Comparison of ENCODE assay signal across 1 cellular context in the genomic region with DNA sequence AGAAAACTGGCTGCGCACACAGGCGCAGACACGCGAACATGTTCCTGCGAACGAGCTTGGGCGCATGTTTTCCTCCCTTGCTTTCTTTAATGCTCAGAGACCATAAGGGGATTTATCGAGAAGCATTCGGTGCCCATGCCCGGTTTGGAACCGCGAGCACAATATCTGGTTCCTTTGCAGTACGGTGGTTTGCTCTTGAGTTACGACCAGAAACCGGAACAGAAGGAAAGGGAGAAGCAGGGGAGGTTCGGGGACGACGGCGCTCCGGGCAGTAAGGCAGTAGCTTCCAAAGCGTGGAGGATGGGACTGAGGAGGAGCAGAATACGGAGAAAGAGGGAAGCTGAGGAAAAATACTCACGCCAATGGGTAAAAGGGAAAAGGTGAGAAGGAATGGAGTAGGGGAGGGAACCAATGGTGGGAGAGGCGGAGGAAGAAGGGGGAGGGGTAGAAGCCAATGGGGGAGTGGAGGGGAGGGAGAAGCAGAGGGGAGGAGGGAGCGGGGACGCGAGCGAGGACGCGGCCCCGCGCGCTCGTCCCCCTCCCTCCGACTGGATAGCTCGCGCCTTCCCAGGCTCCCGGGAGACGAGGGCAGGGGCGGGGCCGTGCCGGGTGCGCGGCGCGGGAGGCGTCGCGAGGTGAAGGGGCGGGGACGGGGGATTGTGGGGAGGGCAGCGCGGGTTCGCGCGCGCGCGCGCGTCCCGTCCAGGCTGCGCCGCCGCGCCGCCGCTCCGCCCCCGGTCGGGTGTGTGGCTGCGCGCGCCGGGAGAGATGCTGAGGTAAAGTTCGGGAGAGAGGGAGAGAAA.
A peak's percentile ranks its signal among the peaks of the same experiment; 100 is the strongest.
TF ChIP-seq lines count a peak whose summit lies in the region.

No MANE protein-coding gene starts in this region.

TF ChIP-seq in GM12878, 131 proteins besides CTCF, POLR2A, EP300 and RAD21 (continued from another document and continues in another):
- TF ChIP-seq, protein P1, sequence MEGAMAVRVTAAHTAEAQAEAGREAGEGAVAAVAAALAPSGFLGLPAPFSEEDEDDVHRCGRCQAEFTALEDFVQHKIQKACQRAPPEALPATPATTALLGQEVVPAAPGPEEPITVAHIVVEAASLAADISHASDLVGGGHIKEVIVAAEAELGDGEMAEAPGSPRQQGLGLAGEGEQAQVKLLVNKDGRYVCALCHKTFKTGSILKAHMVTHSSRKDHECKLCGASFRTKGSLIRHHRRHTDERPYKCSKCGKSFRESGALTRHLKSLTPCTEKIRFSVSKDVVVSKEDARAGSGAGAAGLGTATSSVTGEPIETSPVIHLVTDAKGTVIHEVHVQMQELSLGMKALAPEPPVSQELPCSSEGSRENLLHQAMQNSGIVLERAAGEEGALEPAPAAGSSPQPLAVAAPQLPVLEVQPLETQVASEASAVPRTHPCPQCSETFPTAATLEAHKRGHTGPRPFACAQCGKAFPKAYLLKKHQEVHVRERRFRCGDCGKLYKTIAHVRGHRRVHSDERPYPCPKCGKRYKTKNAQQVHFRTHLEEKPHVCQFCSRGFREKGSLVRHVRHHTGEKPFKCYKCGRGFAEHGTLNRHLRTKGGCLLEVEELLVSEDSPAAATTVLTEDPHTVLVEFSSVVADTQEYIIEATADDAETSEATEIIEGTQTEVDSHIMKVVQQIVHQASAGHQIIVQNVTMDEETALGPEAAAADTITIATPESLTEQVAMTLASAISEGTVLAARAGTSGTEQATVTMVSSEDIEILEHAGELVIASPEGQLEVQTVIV (IDR thresholded peaks at IDR 0.05; ENCODE audit: borderline replicate concordance, partially characterized antibody) = peak; percentile 74
- TF ChIP-seq SREBF1 (IDR thresholded peaks at IDR 0.05; ENCODE audit: low read length) (no peak), TCF3 (IDR thresholded peaks at IDR 0.05; ENCODE audit: borderline replicate concordance, insufficient read depth, low read depth, low read length) (no peak), NKRF (conservative IDR thresholded peaks at IDR 0.05) (no peak), WRNIP1 (IDR thresholded peaks at IDR 0.05; ENCODE audit: borderline replicate concordance, low read depth, low read length) (no peak), EED (IDR thresholded peaks at IDR 0.05; ENCODE audit: low read depth) (no peak), YY1 (IDR thresholded peaks at IDR 0.05; ENCODE audit: low read depth, low read length) (0 out of 2 replicates have a peak, but pooled peaks have one; percentile 87), SMAD5 (IDR thresholded peaks at IDR 0.05; ENCODE audit: low read depth) (no peak), E2F4 (IDR thresholded peaks at IDR 0.05; ENCODE audit: low read depth, low read length) (no peak), ZSCAN29 (IDR thresholded peaks at IDR 0.05) (no peak), MTA3 (IDR thresholded peaks at IDR 0.05; ENCODE audit: borderline replicate concordance, low read length) (no peak), IKZF2 (IDR thresholded peaks at IDR 0.05) (peak; percentile 88 to 90), IKZF1 (conservative IDR thresholded peaks at IDR 0.05) (peak; percentile 81), NFXL1 (IDR thresholded peaks at IDR 0.05; ENCODE audit: borderline replicate concordance) (no peak), SP1 (IDR thresholded peaks at IDR 0.05; ENCODE audit: low read depth, low read length) (no peak), DPF2 (IDR thresholded peaks at IDR 0.05) (no peak), ATF3 (IDR thresholded peaks at IDR 0.05; ENCODE audit: borderline replicate concordance, extremely low read depth, low read depth, low read length) (no peak), ATF2 (IDR thresholded peaks at IDR 0.05; ENCODE audit: low read length) (no peak), FOXK2 (IDR thresholded peaks at IDR 0.05) (peak; percentile 3; the same call in 1 of the 2 replicates), SMC3 (IDR thresholded peaks at IDR 0.05; ENCODE audit: borderline replicate concordance, low read length) (no peak), BHLHE40 (IDR thresholded peaks at IDR 0.05; ENCODE audit: borderline replicate concordance in 1 of 2, low read depth in 2 of 2, low read length in 1 of 2) (peak in 1 of 2 experiments; percentile 17; a peak in 1 of 4 replicates), EGR1 (IDR thresholded peaks at IDR 0.05; ENCODE audit: borderline replicate concordance in 1 of 2, low read depth in 2 of 2, low read length in 2 of 2) (peak in 1 of 2 experiments; percentile 79; a peak in 2 of 3 replicates), HDAC6 (IDR thresholded peaks at IDR 0.05; ENCODE audit: unreplicated experiment) (peak; percentile 41), NR2F1 (conservative IDR thresholded peaks at IDR 0.05) (no peak), MEF2A (IDR thresholded peaks at IDR 0.05; ENCODE audit: insufficient read depth, low read depth, low read length) (no peak), SIX5 (IDR thresholded peaks at IDR 0.05; ENCODE audit: low read depth, low read length, severe bottlenecking) (no peak), ZBED1 (IDR thresholded peaks at IDR 0.05; ENCODE audit: borderline replicate concordance) (no peak), ATF7 (IDR thresholded peaks at IDR 0.05; ENCODE audit: low read depth) (peak; percentile 23; the same call in 1 of the 2 replicates), ZNF384 (IDR thresholded peaks at IDR 0.05; ENCODE audit: borderline replicate concordance, low read depth, low read length) (no peak), POU2F2 (IDR thresholded peaks at IDR 0.05; ENCODE audit: borderline replicate concordance, low read depth, low read length) (no peak), MEF2B (IDR thresholded peaks at IDR 0.05; ENCODE audit: partially characterized antibody, poor library complexity, severe bottlenecking) (no peak), STAT1 (conservative IDR thresholded peaks at IDR 0.05) (no peak), TCF7 (IDR thresholded peaks at IDR 0.05; ENCODE audit: borderline replicate concordance) (no peak), MTA2 (IDR thresholded peaks at IDR 0.05; ENCODE audit: low read depth) (0 out of 2 replicates have a peak, but pooled peaks have one; percentile 31), KLF5 (IDR thresholded peaks at IDR 0.05; ENCODE audit: partially characterized antibody) (no peak), YBX1 (IDR thresholded peaks at IDR 0.05) (no peak), TBL1XR1 (IDR thresholded peaks at IDR 0.05; ENCODE audit: low read depth, low read length) (no peak), CHD1 (IDR thresholded peaks at IDR 0.05; ENCODE audit: low read depth, low read length) (no peak), TARDBP (IDR thresholded peaks at IDR 0.05; ENCODE audit: borderline replicate concordance) (no peak), ZNF217 (IDR thresholded peaks at IDR 0.05) (no peak), SREBF2 (IDR thresholded peaks at IDR 0.05; ENCODE audit: low read length) (no peak), HDAC2 (IDR thresholded peaks at IDR 0.05) (no peak)
- TF ChIP-seq, protein P2, sequence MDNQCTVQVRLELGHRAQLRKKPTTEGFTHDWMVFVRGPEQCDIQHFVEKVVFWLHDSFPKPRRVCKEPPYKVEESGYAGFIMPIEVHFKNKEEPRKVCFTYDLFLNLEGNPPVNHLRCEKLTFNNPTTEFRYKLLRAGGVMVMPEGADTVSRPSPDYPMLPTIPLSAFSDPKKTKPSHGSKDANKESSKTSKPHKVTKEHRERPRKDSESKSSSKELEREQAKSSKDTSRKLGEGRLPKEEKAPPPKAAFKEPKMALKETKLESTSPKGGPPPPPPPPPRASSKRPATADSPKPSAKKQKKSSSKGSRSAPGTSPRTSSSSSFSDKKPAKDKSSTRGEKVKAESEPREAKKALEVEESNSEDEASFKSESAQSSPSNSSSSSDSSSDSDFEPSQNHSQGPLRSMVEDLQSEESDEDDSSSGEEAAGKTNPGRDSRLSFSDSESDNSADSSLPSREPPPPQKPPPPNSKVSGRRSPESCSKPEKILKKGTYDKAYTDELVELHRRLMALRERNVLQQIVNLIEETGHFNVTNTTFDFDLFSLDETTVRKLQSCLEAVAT (IDR thresholded peaks at IDR 0.05) = peak; percentile 85
- TF ChIP-seq, protein P3, sequence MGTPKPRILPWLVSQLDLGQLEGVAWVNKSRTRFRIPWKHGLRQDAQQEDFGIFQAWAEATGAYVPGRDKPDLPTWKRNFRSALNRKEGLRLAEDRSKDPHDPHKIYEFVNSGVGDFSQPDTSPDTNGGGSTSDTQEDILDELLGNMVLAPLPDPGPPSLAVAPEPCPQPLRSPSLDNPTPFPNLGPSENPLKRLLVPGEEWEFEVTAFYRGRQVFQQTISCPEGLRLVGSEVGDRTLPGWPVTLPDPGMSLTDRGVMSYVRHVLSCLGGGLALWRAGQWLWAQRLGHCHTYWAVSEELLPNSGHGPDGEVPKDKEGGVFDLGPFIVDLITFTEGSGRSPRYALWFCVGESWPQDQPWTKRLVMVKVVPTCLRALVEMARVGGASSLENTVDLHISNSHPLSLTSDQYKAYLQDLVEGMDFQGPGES (IDR thresholded peaks at IDR 0.05) = no peak
- TF ChIP-seq, protein P4, sequence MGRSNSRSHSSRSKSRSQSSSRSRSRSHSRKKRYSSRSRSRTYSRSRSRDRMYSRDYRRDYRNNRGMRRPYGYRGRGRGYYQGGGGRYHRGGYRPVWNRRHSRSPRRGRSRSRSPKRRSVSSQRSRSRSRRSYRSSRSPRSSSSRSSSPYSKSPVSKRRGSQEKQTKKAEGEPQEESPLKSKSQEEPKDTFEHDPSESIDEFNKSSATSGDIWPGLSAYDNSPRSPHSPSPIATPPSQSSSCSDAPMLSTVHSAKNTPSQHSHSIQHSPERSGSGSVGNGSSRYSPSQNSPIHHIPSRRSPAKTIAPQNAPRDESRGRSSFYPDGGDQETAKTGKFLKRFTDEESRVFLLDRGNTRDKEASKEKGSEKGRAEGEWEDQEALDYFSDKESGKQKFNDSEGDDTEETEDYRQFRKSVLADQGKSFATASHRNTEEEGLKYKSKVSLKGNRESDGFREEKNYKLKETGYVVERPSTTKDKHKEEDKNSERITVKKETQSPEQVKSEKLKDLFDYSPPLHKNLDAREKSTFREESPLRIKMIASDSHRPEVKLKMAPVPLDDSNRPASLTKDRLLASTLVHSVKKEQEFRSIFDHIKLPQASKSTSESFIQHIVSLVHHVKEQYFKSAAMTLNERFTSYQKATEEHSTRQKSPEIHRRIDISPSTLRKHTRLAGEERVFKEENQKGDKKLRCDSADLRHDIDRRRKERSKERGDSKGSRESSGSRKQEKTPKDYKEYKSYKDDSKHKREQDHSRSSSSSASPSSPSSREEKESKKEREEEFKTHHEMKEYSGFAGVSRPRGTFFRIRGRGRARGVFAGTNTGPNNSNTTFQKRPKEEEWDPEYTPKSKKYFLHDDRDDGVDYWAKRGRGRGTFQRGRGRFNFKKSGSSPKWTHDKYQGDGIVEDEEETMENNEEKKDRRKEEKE (IDR thresholded peaks at IDR 0.05) = no peak
- TF ChIP-seq, protein P5, sequence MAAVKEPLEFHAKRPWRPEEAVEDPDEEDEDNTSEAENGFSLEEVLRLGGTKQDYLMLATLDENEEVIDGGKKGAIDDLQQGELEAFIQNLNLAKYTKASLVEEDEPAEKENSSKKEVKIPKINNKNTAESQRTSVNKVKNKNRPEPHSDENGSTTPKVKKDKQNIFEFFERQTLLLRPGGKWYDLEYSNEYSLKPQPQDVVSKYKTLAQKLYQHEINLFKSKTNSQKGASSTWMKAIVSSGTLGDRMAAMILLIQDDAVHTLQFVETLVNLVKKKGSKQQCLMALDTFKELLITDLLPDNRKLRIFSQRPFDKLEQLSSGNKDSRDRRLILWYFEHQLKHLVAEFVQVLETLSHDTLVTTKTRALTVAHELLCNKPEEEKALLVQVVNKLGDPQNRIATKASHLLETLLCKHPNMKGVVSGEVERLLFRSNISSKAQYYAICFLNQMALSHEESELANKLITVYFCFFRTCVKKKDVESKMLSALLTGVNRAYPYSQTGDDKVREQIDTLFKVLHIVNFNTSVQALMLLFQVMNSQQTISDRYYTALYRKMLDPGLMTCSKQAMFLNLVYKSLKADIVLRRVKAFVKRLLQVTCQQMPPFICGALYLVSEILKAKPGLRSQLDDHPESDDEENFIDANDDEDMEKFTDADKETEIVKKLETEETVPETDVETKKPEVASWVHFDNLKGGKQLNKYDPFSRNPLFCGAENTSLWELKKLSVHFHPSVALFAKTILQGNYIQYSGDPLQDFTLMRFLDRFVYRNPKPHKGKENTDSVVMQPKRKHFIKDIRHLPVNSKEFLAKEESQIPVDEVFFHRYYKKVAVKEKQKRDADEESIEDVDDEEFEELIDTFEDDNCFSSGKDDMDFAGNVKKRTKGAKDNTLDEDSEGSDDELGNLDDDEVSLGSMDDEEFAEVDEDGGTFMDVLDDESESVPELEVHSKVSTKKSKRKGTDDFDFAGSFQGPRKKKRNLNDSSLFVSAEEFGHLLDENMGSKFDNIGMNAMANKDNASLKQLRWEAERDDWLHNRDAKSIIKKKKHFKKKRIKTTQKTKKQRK (IDR thresholded peaks at IDR 0.05; ENCODE audit: low read depth, low read length) = no peak
